ENCODE assay signal across 13 cellular contexts in the genomic region with DNA sequence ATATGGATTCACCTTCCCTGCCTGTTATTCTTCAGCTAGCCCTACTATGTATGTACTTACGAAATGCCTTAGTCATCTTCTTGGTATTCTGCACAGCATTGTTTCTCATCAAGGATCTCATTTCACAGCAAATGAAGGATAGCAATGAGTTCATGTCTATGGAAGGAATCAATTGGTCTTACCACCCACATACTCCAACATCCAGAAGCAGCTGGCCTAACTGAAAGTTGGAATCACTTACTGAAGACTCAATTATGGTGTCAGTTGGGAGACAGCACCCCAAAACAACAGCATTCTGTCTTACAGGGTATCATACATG.
"Had no signal": no experiment of that assay in that cellular context is flagged by ENCODE, and none has a peak within 500 bp of the region (broad histone marks: within the 10 kb centered on the region; RNA-seq: fewer than 3 reads in every experiment).

No MANE protein-coding gene starts in this region.

- H3K9me3 ChIP-seq: neutrophil, upper lobe of right lung had no signal

- H3K27me3 ChIP-seq: sigmoid colon, upper lobe of right lung had no signal

- H3K36me3 ChIP-seq: neutrophil, sigmoid colon, spleen, upper lobe of right lung had no signal

- H3K4me3 ChIP-seq: sigmoid colon, spleen, upper lobe of right lung had no signal

- H3K27ac ChIP-seq: neutrophil, sigmoid colon, spleen, upper lobe of right lung had no signal

- DNase-seq: activated CD4-positive, alpha-beta T cell treated with anti-CD3 and anti-CD28 coated beads, Interleukin-2, amount 10 ng/mL, durations not matched to agents 24 days and 14 days; activated effector memory CD4-positive, alpha-beta T cell treated with Interleukin-2 at 50 U/mL for 16 hours; activated naive CD4-positive, alpha-beta T cell treated with anti-CD3 and anti-CD28 coated beads, Interleukin-2, amount 10 ng/mL, durations not matched to agents 7 days and 5 days; activated naive CD8-positive, alpha-beta T cell treated with anti-CD3 and anti-CD28 coated beads, Interleukin-2, amount 50 U/mL, for 24 hours; hippocampal formation; islet precursor cell; sigmoid colon; spleen; stimulated activated naive B cell treated with anti-CD40 and anti-IgM and Interleukin-4, amounts not matched to agents 10 μg/mL and 1 μg/mL and 100 μg/mL, for 72 hours; T-helper 1 cell; T-helper 9 cell; upper lobe of right lung had no signal
